15 cellular contexts compared by ENCODE assay signal in the genomic region with DNA sequence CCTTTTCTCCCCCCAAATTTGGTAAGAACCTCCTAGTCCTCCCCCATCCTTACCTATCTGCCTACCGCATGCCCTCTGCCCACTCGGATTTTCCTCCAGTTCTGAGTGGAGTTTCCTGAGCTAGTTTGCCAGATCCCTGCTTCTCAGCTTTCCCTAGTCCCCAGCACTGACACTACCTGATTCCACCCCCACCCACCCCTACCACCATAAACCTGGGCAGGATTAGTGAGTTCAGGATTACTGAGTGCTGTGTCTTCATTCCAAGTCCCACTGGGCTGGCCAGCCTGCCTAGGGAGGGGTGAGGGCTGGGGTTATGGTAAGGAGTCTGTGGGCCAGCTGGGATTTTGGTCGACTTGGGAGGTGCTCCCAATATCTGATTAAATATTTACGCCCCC. TPM values are rescaled to one million over a fixed set of nuclear protein-coding genes. Genes with fewer than 3 reads are reported as not detected.
DNase-seq lines count a peak whose midpoint lies in the region; ATAC-seq and TF ChIP-seq lines count a peak whose summit lies in the region.
"Had no signal": no experiment of that assay in that cellular context is flagged by ENCODE, and none has a peak within 500 bp of the region (broad histone marks: within the 10 kb centered on the region; RNA-seq: fewer than 3 reads in every experiment).

No MANE protein-coding gene starts in this region.

- H3K4me3 ChIP-seq in iPS-15b (ENCODE audit: low read depth, low read length) (peak overlapping the region; percentile 53), suprapubic skin (peak overlapping the region; percentile 41)

- no peak for TF ChIP-seq CTCF in suprapubic skin (IDR thresholded peaks at IDR 0.05)

- in situ Hi-C loops in G401 (cut with HindIII; ENCODE audit: low sequenced_read_pairs), result no loop called here

- no peaks in the 10 kb centered on the region for H3K4me1 ChIP-seq in iPS-15b (ENCODE audit: control insufficient read depth, insufficient read depth, low read length)
- H3K4me1 ChIP-seq in suprapubic skin, result peaks cover 36% of the 10 kb centered on the region

- H3K36me3 Mint-ChIP-seq in activated T-cell treated with anti-CD3 and anti-CD28 coated beads, Interleukin-2, amount 50 U/mL, for 24 hours (ENCODE audit: low read depth), result no peaks in the 10 kb centered on the region
- H3K36me3 Mint-ChIP-seq in activated T-cell treated with anti-CD3 and anti-CD28 coated beads, Interleukin-2, amount 50 U/mL, for 4 hours (ENCODE audit: insufficient read depth), result no peaks in the 10 kb centered on the region
- peaks cover 9% of the 10 kb centered on the region for H3K36me3 Mint-ChIP-seq in activated T-helper 1 cell treated with anti-CD3 and anti-CD28 coated beads, Interleukin-12 subunit alpha, Interleukin-12 subunit beta, Interleukin-2, Interleukin-4 antibody, amounts not matched to agents 30 ng/mL and 10 ng/mL and 1 ng/mL, durations not matched to agents 14 hours and 24 hours and 36 hours (ENCODE audit: low read depth)

- H3K9me3 ChIP-seq in iPS-15b (ENCODE audit: control insufficient read depth, insufficient read depth, low read length) (no peaks in the 10 kb centered on the region), suprapubic skin (no peaks in the 10 kb centered on the region)

- no peak overlapping the region for H3K27ac Mint-ChIP-seq in activated T-cell treated with anti-CD3 and anti-CD28 coated beads, Interleukin-2, amount 50 U/mL, for 24 hours
- H3K27ac Mint-ChIP-seq in activated T-helper 1 cell treated with anti-CD3 and anti-CD28 coated beads, Interleukin-12 subunit alpha, Interleukin-12 subunit beta, Interleukin-2, Interleukin-4 antibody, amounts not matched to agents 30 ng/mL and 10 ng/mL and 1 ng/mL, durations not matched to agents 14 hours and 24 hours and 36 hours, result peak overlapping the region; percentile 48

- H3K4me1 Mint-ChIP-seq in activated T-cell treated with anti-CD3 and anti-CD28 coated beads, Interleukin-2, amount 50 U/mL, for 24 hours (ENCODE audit: low read depth), result peaks cover 37% of the 10 kb centered on the region
- H3K4me1 Mint-ChIP-seq in activated T-cell treated with anti-CD3 and anti-CD28 coated beads, Interleukin-2, amount 50 U/mL, for 4 hours (ENCODE audit: low read depth), result peaks cover 37% of the 10 kb centered on the region
- peaks cover 35% of the 10 kb centered on the region for H3K4me1 Mint-ChIP-seq in activated T-helper 1 cell treated with anti-CD3 and anti-CD28 coated beads, Interleukin-12 subunit alpha, Interleukin-12 subunit beta, Interleukin-2, Interleukin-4 antibody, amounts not matched to agents 30 ng/mL and 10 ng/mL and 1 ng/mL, durations not matched to agents 14 hours and 24 hours and 36 hours (ENCODE audit: low read depth)

- no peak for TF ChIP-seq POLR2A in suprapubic skin (IDR thresholded peaks at IDR 0.05)

- H3K27ac ChIP-seq in suprapubic skin, result no peak overlapping the region
- H3K27ac ChIP-seq: HL-60 had no signal

- intact Hi-C loops in activated T-helper 1 cell treated with anti-CD3 and anti-CD28 coated beads, Interleukin-12 subunit alpha, Interleukin-12 subunit beta, Interleukin-2, Interleukin-4 antibody, amounts not matched to agents 30 ng/mL and 10 ng/mL and 1 ng/mL, durations not matched to agents 14 hours and 24 hours and 36 hours (cut with micrococcal nuclease), result loop anchor here (5.0 kb wide), 5 partner anchors 68 to 512 kb away; no protein-coding TSS in a partner anchor

- peak overlapping the region; percentile 58 for H3K4me3 Mint-ChIP-seq in activated T-cell treated with anti-CD3 and anti-CD28 coated beads, Interleukin-2, amount 50 U/mL, for 24 hours
- H3K4me3 Mint-ChIP-seq in activated T-cell treated with anti-CD3 and anti-CD28 coated beads, Interleukin-2, amount 50 U/mL, for 4 hours, result no peak overlapping the region
- peak overlapping the region; percentile 54 for H3K4me3 Mint-ChIP-seq in activated T-helper 1 cell treated with anti-CD3 and anti-CD28 coated beads, Interleukin-12 subunit alpha, Interleukin-12 subunit beta, Interleukin-2, Interleukin-4 antibody, amounts not matched to agents 30 ng/mL and 10 ng/mL and 1 ng/mL, durations not matched to agents 14 hours and 24 hours and 36 hours

- 37% methylated on average over 4 of the region's 4 CpGs for WGBS in suprapubic skin

- peaks cover 96% of the 10 kb centered on the region for H3K27me3 ChIP-seq in iPS-15b (ENCODE audit: control insufficient read depth, insufficient read depth, low read length)
- H3K27me3 ChIP-seq in suprapubic skin, result peaks cover 96% of the 10 kb centered on the region

- DNase-seq in activated T-cell treated with anti-CD3 and anti-CD28 coated beads, Interleukin-2, amount 50 U/mL, for 24 hours, result no peak
- no peak for DNase-seq in activated T-cell treated with anti-CD3 and anti-CD28 coated beads, Interleukin-2, amount 50 U/mL, for 4 hours
- no peak for DNase-seq in activated T-helper 1 cell treated with anti-CD3 and anti-CD28 coated beads, Interleukin-12 subunit alpha, Interleukin-12 subunit beta, Interleukin-2, Interleukin-4 antibody, amounts not matched to agents 30 ng/mL and 10 ng/mL and 1 ng/mL, durations not matched to agents 14 hours and 24 hours and 36 hours (ENCODE audit: low spot score)
- DNase-seq in suprapubic skin (ENCODE audit: low spot score in 2 of 2) (no peak), G401 (ENCODE audit: low spot score) (no peak), iPS-NIHi7 (ENCODE audit: extremely low spot score) (no peak), NOMO-1 treated with DMSO at 0.1 percent for 48 hours (lab: John Stamatoyannopoulos, UW; ENCODE audit: unreplicated experiment) (no peak)
- DNase-seq: amniotic stem cell; DND-41; NCI-H526 treated with DMSO at 0.1 percent for 48 hours; occipital lobe; stimulated activated CD4-positive, alpha-beta T cell treated with anti-CD3 and anti-CD28 coated beads, Interleukin-1b, Interleukin-23, amount 100 ng/mL, for 48 hours; stimulated activated naive CD4-positive, alpha-beta T cell treated with Interleukin-2 at 50 U/mL for 16 hours had no signal

- H3K9me3 Mint-ChIP-seq in activated T-cell treated with anti-CD3 and anti-CD28 coated beads, Interleukin-2, amount 50 U/mL, for 24 hours, result no peaks in the 10 kb centered on the region
- H3K9me3 Mint-ChIP-seq in activated T-cell treated with anti-CD3 and anti-CD28 coated beads, Interleukin-2, amount 50 U/mL, for 4 hours, result no peaks in the 10 kb centered on the region
- H3K9me3 Mint-ChIP-seq in activated T-helper 1 cell treated with anti-CD3 and anti-CD28 coated beads, Interleukin-12 subunit alpha, Interleukin-12 subunit beta, Interleukin-2, Interleukin-4 antibody, amounts not matched to agents 30 ng/mL and 10 ng/mL and 1 ng/mL, durations not matched to agents 14 hours and 24 hours and 36 hours, result peaks cover 5% of the 10 kb centered on the region

- no peak overlapping the region for H3K9ac ChIP-seq in iPS-15b (ENCODE audit: low read depth, low read length)

- H3K36me3 ChIP-seq in iPS-15b (ENCODE audit: control insufficient read depth, insufficient read depth, low read length) (no peaks in the 10 kb centered on the region), suprapubic skin (no peaks in the 10 kb centered on the region)

- no peak for TF ChIP-seq EP300 in suprapubic skin (IDR thresholded peaks at IDR 0.05)

- ATAC-seq in activated T-cell treated with anti-CD3 and anti-CD28 coated beads, Interleukin-2, amount 50 U/mL, for 4 hours, result no peak

- H3K27me3 Mint-ChIP-seq in activated T-cell treated with anti-CD3 and anti-CD28 coated beads, Interleukin-2, amount 50 U/mL, for 24 hours, result peaks cover 83% of the 10 kb centered on the region
- H3K27me3 Mint-ChIP-seq in activated T-cell treated with anti-CD3 and anti-CD28 coated beads, Interleukin-2, amount 50 U/mL, for 4 hours (ENCODE audit: low read depth), result peaks cover 68% of the 10 kb centered on the region
- peaks cover 60% of the 10 kb centered on the region for H3K27me3 Mint-ChIP-seq in activated T-helper 1 cell treated with anti-CD3 and anti-CD28 coated beads, Interleukin-12 subunit alpha, Interleukin-12 subunit beta, Interleukin-2, Interleukin-4 antibody, amounts not matched to agents 30 ng/mL and 10 ng/mL and 1 ng/mL, durations not matched to agents 14 hours and 24 hours and 36 hours (ENCODE audit: insufficient read depth)

RNA-seq across cellular contexts. Expression of gene PITX1, which starts 3.9 kb away (rescaled TPM):
- total RNA-seq in activated T-cell treated with anti-CD3 and anti-CD28 coated beads, Interleukin-2, amount 50 U/mL, for 4 hours, result under 1 TPM in 2 of 3 donors, not detected in 1; 0.37 to 0.43 TPM
- total RNA-seq in activated T-helper 1 cell treated with anti-CD3 and anti-CD28 coated beads, Interleukin-12 subunit alpha, Interleukin-12 subunit beta, Interleukin-2, Interleukin-4 antibody, amounts not matched to agents 30 ng/mL and 10 ng/mL and 1 ng/mL, durations not matched to agents 14 hours and 24 hours and 36 hours, result 0.71 and 1.1 TPM in 2 replicates
- 1 to 10 TPM in 3 of 4 donors, under 1 TPM in 1; 0.64 to 2.4 (median 1.4) TPM for total RNA-seq in suprapubic skin
- total RNA-seq in G401 (2014; rRNA removed; shearing (Covaris generic)), result 60.2 and 66.1 TPM in 2 replicates
- total RNA-seq: occipital lobe had no signal

Comparison
In these comparisons a context has a peak if more than half of its experiments do, and no peak if none do; other contexts are left out.
1. RNA of gene PITX1, which starts 3.9 kb away (total RNA-seq): 60.2 to 66.1 TPM in G401; 0.64 to 2.4 TPM in suprapubic skin, 0.71 to 1.1 TPM in activated T-helper 1 cell treated with anti-CD3 and anti-CD28 coated beads, Interleukin-12 subunit alpha, Interleukin-12 subunit beta, Interleukin-2, Interleukin-4 antibody, amounts not matched to agents 30 ng/mL and 10 ng/mL and 1 ng/mL, durations not matched to agents 14 hours and 24 hours and 36 hours and 0.37 to 0.43 TPM in activated T-cell treated with anti-CD3 and anti-CD28 coated beads, Interleukin-2, amount 50 U/mL, for 4 hours; every median in the first group is over 10 times any median in the second.